ENCODE assay signal across 28 cellular contexts in the genomic region with DNA sequence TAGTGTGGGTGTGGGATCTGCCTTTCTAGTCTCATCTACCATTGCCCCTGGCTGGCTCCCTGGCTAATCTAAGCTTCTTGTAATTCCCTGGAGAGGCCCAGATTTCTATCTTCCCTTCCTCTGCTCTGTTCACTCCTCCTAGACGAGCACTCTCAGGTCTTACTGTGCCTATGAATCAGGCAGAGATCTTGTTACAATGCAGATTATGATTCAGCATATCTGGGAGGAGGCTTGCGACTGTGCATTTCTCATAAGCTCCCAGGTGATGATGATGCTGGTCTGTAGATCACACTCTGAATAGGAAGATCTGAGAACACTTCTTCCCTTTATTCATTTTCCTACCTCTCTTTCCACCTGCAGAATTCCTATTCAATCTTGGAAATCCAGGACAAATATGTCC.
DNase-seq lines count a peak whose midpoint lies in the region; ATAC-seq, FAIRE-seq and TF ChIP-seq lines count a peak whose summit lies in the region.
"Had no signal": no experiment of that assay in that cellular context is flagged by ENCODE, and none has a peak within 500 bp of the region (broad histone marks: within the 10 kb centered on the region; RNA-seq: fewer than 3 reads in every experiment).

No MANE protein-coding gene starts in this region.

- ATAC-seq in PC-3 (peak; percentile 49; the same call in 1 of the 2 replicates), mucosa of descending colon (no peak)
- ATAC-seq: CD8-positive, alpha-beta T cell had no signal

- H3K9ac ChIP-seq in PC-3 (ENCODE audit: low read length): no peak overlapping the region
- H3K9ac ChIP-seq: KMS-11 had no signal

- no peaks in the 10 kb centered on the region for H3K27me3 ChIP-seq in PC-3 (ENCODE audit: low read length)

- DNase-seq in DMS 273 (lab: John Stamatoyannopoulos, UW; ENCODE audit: unreplicated experiment) (peak; percentile 8), DMS 273 treated with DMSO at 0.1 percent for 48 hours (lab: John Stamatoyannopoulos, UW) (no peak), NCI-H1436 (lab: John Stamatoyannopoulos, UW) (peak; percentile 15), PC-3 (peak; percentile 65), epithelial cell of esophagus (ENCODE audit: low read depth) (peak; percentile 73), mucosa of descending colon (no peak), mucosa of gallbladder (ENCODE audit: low spot score) (no peak), GM12892 (ENCODE audit: insufficient read length) (no peak)
- DNase-seq: Caco-2; CD8-positive, alpha-beta T cell; DMS79 treated with DMSO at 0.1 percent for 48 hours; GF-D8; H9; NCI-H1048; NCI-H1417 treated with DMSO at 0.1 percent for 48 hours; NCI-H187 treated with DMSO at 0.1 percent for 48 hours; NCI-H345; NCI-H748 treated with DMSO at 0.1 percent for 48 hours; NK-92 treated with Interleukin-12 subunit alpha and Interleukin-12 subunit beta, amount 100 ng/mL, for 24 hours; PC-9; RPMI8226; SHP77 treated with DMSO at 0.1 percent for 48 hours; T-helper 1 cell had no signal

- POLR2A ChIA-PET in PC-3 (lab: Charles Lee; ENCODE audit: unreplicated experiment): no interaction called here

- 0 out of 2 replicates have a peak, but pooled peaks cover 5% of the 10 kb centered on the region for H3K4me1 ChIP-seq in PC-3 (ENCODE audit: insufficient read depth, low read length)
- H3K4me1 ChIP-seq in mucosa of descending colon (ENCODE audit: low read depth): no peaks in the 10 kb centered on the region
- H3K4me1 ChIP-seq: Caco-2 had no signal

- H3K4me3 ChIP-seq in PC-3 (ENCODE audit: low read length): no peak overlapping the region
- H3K4me3 ChIP-seq in epithelial cell of esophagus (ENCODE audit: low read length): no peak overlapping the region
- H3K4me3 ChIP-seq in mucosa of descending colon: no peak overlapping the region
- H3K4me3 ChIP-seq: PC-9 had no signal

- CTCF ChIA-PET in PC-3 (lab: Charles Lee): no interaction called here

- BruUV-seq in PC-3 (replicated peaks; lab: Mats Ljungman, UMichigan): no TSS peak

- FAIRE-seq in GM12892 (lab: Jason Lieb, UNC): no peak
- FAIRE-seq: GM12891, GM19239 had no signal

- no peaks in the 10 kb centered on the region for H3K9me2 ChIP-seq in PC-3 (replicated peaks; ENCODE audit: low read length)

- no peak overlapping the region for H3K4me2 ChIP-seq in PC-3 (ENCODE audit: low read length)
- H3K4me2 ChIP-seq: KMS-11, PC-9 had no signal

- no peak for TF ChIP-seq POLR2A in GM12892 (IDR thresholded peaks at IDR 0.05; ENCODE audit: low read depth, low read length)

- no peaks in the 10 kb centered on the region for H3K9me3 ChIP-seq in PC-3 (ENCODE audit: low read length)
- H3K9me3 ChIP-seq in mucosa of descending colon: no peaks in the 10 kb centered on the region

- no peak for TF ChIP-seq CTCF in PC-3 (conservative IDR thresholded peaks at IDR 0.05; ENCODE audit: low read depth, low read length)
- no peak for TF ChIP-seq CTCF in epithelial cell of esophagus (IDR thresholded peaks at IDR 0.05; ENCODE audit: insufficient read depth, low read depth, low read length, missing control alignments)
- TF ChIP-seq CTCF in mucosa of descending colon (IDR thresholded peaks at IDR 0.05): no peak

- H3K36me3 ChIP-seq in PC-3 (ENCODE audit: low read depth, low read length): no peaks in the 10 kb centered on the region
- H3K36me3 ChIP-seq in mucosa of descending colon (ENCODE audit: low read depth): no peaks in the 10 kb centered on the region

- H3K27ac ChIP-seq in PC-3 (ENCODE audit: low read length): no peak overlapping the region
- H3K27ac ChIP-seq: 22Rv1, C4-2B, KMS-11, PC-9 had no signal

- no peaks in the 10 kb centered on the region for H3K79me2 ChIP-seq in PC-3 (ENCODE audit: low read length)

- H3F3A ChIP-seq in PC-3 (ENCODE audit: low read length, unreplicated experiment): no peaks in the 10 kb centered on the region

- H2AFZ ChIP-seq in PC-3 (ENCODE audit: low read length): no peak overlapping the region
- H2AFZ ChIP-seq: PC-9 had no signal

- intact Hi-C loops in PC-3 (cut with micrococcal nuclease): no loop called here
- intact Hi-C loops in mucosa of descending colon (cut with DNase I, micrococcal nuclease): no loop called here

- H4K20me1 ChIP-seq in PC-3 (ENCODE audit: low read length): no peaks in the 10 kb centered on the region

Comparison
In these comparisons a context has a peak if more than half of its experiments do, and no peak if none do; other contexts are left out.
1. DNase-seq: peak in DMS 273 (single experiment), NCI-H1436 (single experiment), PC-3 (single experiment) and epithelial cell of esophagus (single experiment); none in DMS 273 treated with DMSO at 0.1 percent for 48 hours (single experiment), mucosa of descending colon (0 of 3), mucosa of gallbladder (single experiment) and GM12892 (single experiment).